In genomic region chr12:121806556-121807308, GRCh38 we compare ENCODE assay signal across 8 cellular contexts. TPM values are rescaled to one million over a fixed set of nuclear protein-coding genes. Genes with fewer than 3 reads are reported as not detected.
A peak's percentile ranks its signal among the peaks of the same experiment; 100 is the strongest.
DNase-seq lines count a peak whose midpoint lies in the region; ATAC-seq lines count a peak whose summit lies in the region.

No MANE protein-coding gene starts in this region.

- CTCF ChIA-PET in activated naive CD4-positive, alpha-beta T cell treated with anti-CD3 and anti-CD28 coated beads for 36 hours (lab: Charles Lee) = interaction anchor here (0.6 to 12.5 kb wide), 7 partner anchors 10 to 317 kb away, joined by 3 to 494 read pairs (median 3); partner anchors contain the start of genes PSMD9 and RHOF

- DNase-seq in activated naive CD4-positive, alpha-beta T cell treated with anti-CD3 and anti-CD28 coated beads for 36 hours = no peak
- DNase-seq in activated naive CD4-positive, alpha-beta T cell treated with anti-CD3 and anti-CD28 coated beads, Interleukin-2, amount 50 U/mL, for 16 hours = no peak
- DNase-seq in iris pigment epithelial cell (ENCODE audit: low read depth) = peak; percentile 40
- no peak for DNase-seq in activated CD4-positive, CD25-positive, alpha-beta regulatory T cell (lab: John Stamatoyannopoulos, UW)

- intact Hi-C loops in activated naive CD4-positive, alpha-beta T cell treated with anti-CD3 and anti-CD28 coated beads for 36 hours (cut with micrococcal nuclease) = no loop called here

- peaks cover 43% of the 10 kb centered on the region for H3K4me1 Mint-ChIP-seq in activated naive CD4-positive, alpha-beta T cell treated with anti-CD3 and anti-CD28 coated beads for 36 hours (ENCODE audit: low read depth)
- H3K4me1 Mint-ChIP-seq in activated T-helper 17 cell treated with anti-CD3 and anti-CD28 coated beads, Interleukin-2, amount 50 U/mL, for 72 hours = peaks cover 12% of the 10 kb centered on the region
- H3K4me1 Mint-ChIP-seq in stimulated activated naive CD8-positive, alpha-beta T cell treated with anti-CD3 and anti-CD28 coated beads, Interleukin-15, Interleukin-2, amounts not matched to agents 100 ng/mL and 50 ng/mL, for 24 hours (ENCODE audit: low read depth) = peaks cover 37% of the 10 kb centered on the region

- no peaks in the 10 kb centered on the region for H3K9me3 Mint-ChIP-seq in activated naive CD4-positive, alpha-beta T cell treated with anti-CD3 and anti-CD28 coated beads for 36 hours
- H3K9me3 Mint-ChIP-seq in activated T-helper 17 cell treated with anti-CD3 and anti-CD28 coated beads, Interleukin-2, amount 50 U/mL, for 72 hours = no peaks in the 10 kb centered on the region
- H3K9me3 Mint-ChIP-seq in stimulated activated naive CD8-positive, alpha-beta T cell treated with anti-CD3 and anti-CD28 coated beads, Interleukin-15, Interleukin-2, amounts not matched to agents 100 ng/mL and 50 ng/mL, for 24 hours = no peaks in the 10 kb centered on the region

- H3K27me3 Mint-ChIP-seq in activated naive CD4-positive, alpha-beta T cell treated with anti-CD3 and anti-CD28 coated beads for 36 hours (ENCODE audit: low read depth) = no peaks in the 10 kb centered on the region
- H3K27me3 Mint-ChIP-seq in activated T-helper 17 cell treated with anti-CD3 and anti-CD28 coated beads, Interleukin-2, amount 50 U/mL, for 72 hours = no peaks in the 10 kb centered on the region
- H3K27me3 Mint-ChIP-seq in stimulated activated naive CD8-positive, alpha-beta T cell treated with anti-CD3 and anti-CD28 coated beads, Interleukin-15, Interleukin-2, amounts not matched to agents 100 ng/mL and 50 ng/mL, for 24 hours = no peaks in the 10 kb centered on the region

- ATAC-seq in activated T-helper 17 cell treated with anti-CD3 and anti-CD28 coated beads, Interleukin-2, amount 50 U/mL, for 72 hours (replicated peaks) = no peak
- ATAC-seq in HG03135 (IDR thresholded peaks at IDR 0.05; ENCODE audit: unreplicated experiment) (no peak), GM21381 (IDR thresholded peaks at IDR 0.05; ENCODE audit: unreplicated experiment) (no peak)

- H3K27ac Mint-ChIP-seq in activated naive CD4-positive, alpha-beta T cell treated with anti-CD3 and anti-CD28 coated beads for 36 hours = peak overlapping the region; percentile 87
- H3K27ac Mint-ChIP-seq in activated T-helper 17 cell treated with anti-CD3 and anti-CD28 coated beads, Interleukin-2, amount 50 U/mL, for 72 hours = peak overlapping the region; percentile 80
- peak overlapping the region; percentile 90 for H3K27ac Mint-ChIP-seq in stimulated activated naive CD8-positive, alpha-beta T cell treated with anti-CD3 and anti-CD28 coated beads, Interleukin-15, Interleukin-2, amounts not matched to agents 100 ng/mL and 50 ng/mL, for 24 hours

- H3K4me3 Mint-ChIP-seq in activated naive CD4-positive, alpha-beta T cell treated with anti-CD3 and anti-CD28 coated beads for 36 hours = peak overlapping the region; percentile 80
- H3K4me3 Mint-ChIP-seq in activated T-helper 17 cell treated with anti-CD3 and anti-CD28 coated beads, Interleukin-2, amount 50 U/mL, for 72 hours = peak overlapping the region; percentile 89
- H3K4me3 Mint-ChIP-seq in stimulated activated naive CD8-positive, alpha-beta T cell treated with anti-CD3 and anti-CD28 coated beads, Interleukin-15, Interleukin-2, amounts not matched to agents 100 ng/mL and 50 ng/mL, for 24 hours = peak overlapping the region; percentile 90

- peaks cover 32% of the 10 kb centered on the region for H3K36me3 Mint-ChIP-seq in activated naive CD4-positive, alpha-beta T cell treated with anti-CD3 and anti-CD28 coated beads for 36 hours (ENCODE audit: low read depth)
- peaks cover 74% of the 10 kb centered on the region for H3K36me3 Mint-ChIP-seq in activated T-helper 17 cell treated with anti-CD3 and anti-CD28 coated beads, Interleukin-2, amount 50 U/mL, for 72 hours (ENCODE audit: low read depth)
- H3K36me3 Mint-ChIP-seq in stimulated activated naive CD8-positive, alpha-beta T cell treated with anti-CD3 and anti-CD28 coated beads, Interleukin-15, Interleukin-2, amounts not matched to agents 100 ng/mL and 50 ng/mL, for 24 hours (ENCODE audit: low read depth) = peaks cover 29% of the 10 kb centered on the region

RNA-seq across cellular contexts. Expression of gene SETD1B, which starts 2.9 kb away (rescaled TPM):
- 1 to 10 TPM; 8.2 to 8.3 TPM for total RNA-seq in activated naive CD4-positive, alpha-beta T cell treated with anti-CD3 and anti-CD28 coated beads for 36 hours
- total RNA-seq in activated T-helper 17 cell treated with anti-CD3 and anti-CD28 coated beads, Interleukin-2, amount 50 U/mL, for 72 hours = 10 to 100 TPM; 14.7 to 23.4 TPM

RNA-seq across cellular contexts. Expression of gene RHOF, which starts 13.2 kb away (rescaled TPM):
- total RNA-seq in activated naive CD4-positive, alpha-beta T cell treated with anti-CD3 and anti-CD28 coated beads for 36 hours = 10 to 100 TPM; 64.4 to 67.5 TPM
- 100 to 1,000 TPM; 103 to 123 TPM for total RNA-seq in activated T-helper 17 cell treated with anti-CD3 and anti-CD28 coated beads, Interleukin-2, amount 50 U/mL, for 72 hours

RNA-seq across cellular contexts. Expression of gene HPD, which starts 51.9 kb away (rescaled TPM):
- total RNA-seq in activated naive CD4-positive, alpha-beta T cell treated with anti-CD3 and anti-CD28 coated beads for 36 hours = not detected
- not detected for total RNA-seq in activated T-helper 17 cell treated with anti-CD3 and anti-CD28 coated beads, Interleukin-2, amount 50 U/mL, for 72 hours
